Comparison of ENCODE assay signal across 27 cellular contexts in the genomic region with DNA sequence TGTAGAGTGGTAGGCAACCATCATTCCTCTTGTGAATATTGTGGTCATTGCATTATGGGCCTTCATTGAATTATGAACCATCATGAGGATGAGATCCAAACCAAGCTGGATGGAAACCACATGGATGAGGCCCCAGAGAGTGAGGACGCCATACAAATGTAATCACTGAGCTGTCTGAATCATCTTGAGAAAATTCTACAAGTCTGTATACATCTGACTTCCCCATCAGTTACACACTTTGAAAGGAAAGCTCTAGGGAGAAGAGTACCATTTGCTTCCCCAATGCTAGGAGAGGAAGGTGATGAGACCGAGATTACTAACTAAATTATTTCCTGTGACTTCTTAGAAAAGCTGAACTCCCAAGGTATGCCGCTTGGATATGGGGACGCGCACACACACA.
DNase-seq lines count a peak whose midpoint lies in the region; ATAC-seq, FAIRE-seq and TF ChIP-seq lines count a peak whose summit lies in the region.
"Had no signal": no experiment of that assay in that cellular context is flagged by ENCODE, and none has a peak within 500 bp of the region (broad histone marks: within the 10 kb centered on the region; RNA-seq: fewer than 3 reads in every experiment).

No MANE protein-coding gene starts in this region.

- no peak overlapping the region for H2BK120ac ChIP-seq in mesenchymal stem cell (ENCODE audit: low read depth, low read length)

- H4K20me1 ChIP-seq in Karpas-422 (ENCODE audit: insufficient read depth, low read depth, low read length): no peaks in the 10 kb centered on the region
- H4K20me1 ChIP-seq: BLaER1 had no signal

- no peak overlapping the region for H4K8ac ChIP-seq in mesenchymal stem cell (ENCODE audit: low read length)

- H3K9me3 ChIP-seq in esophagus muscularis mucosa (no peaks in the 10 kb centered on the region), mesenchymal stem cell (ENCODE audit: control insufficient read depth, low read length) (no peaks in the 10 kb centered on the region), small intestine (ENCODE audit: control insufficient read depth, low read depth) (no peaks in the 10 kb centered on the region), Karpas-422 (ENCODE audit: low read length) (no peaks in the 10 kb centered on the region)
- H3K9me3 ChIP-seq: BLaER1, MG63, SJSA1 had no signal

- peaks cover 27 to 54% of the 10 kb centered on the region in 2 donors for H3K27me3 Mint-ChIP-seq in effector memory CD8-positive, alpha-beta T cell

- peaks cover 5% of the 10 kb centered on the region for H3K36me3 Mint-ChIP-seq in effector memory CD8-positive, alpha-beta T cell (ENCODE audit: insufficient read depth)
- H3K36me3 Mint-ChIP-seq: CD4-positive, CD25-positive, alpha-beta regulatory T cell; T-cell had no signal

- no peak overlapping the region for H2BK15ac ChIP-seq in mesenchymal stem cell (ENCODE audit: low read depth, poor library complexity, severe bottlenecking)

- H2BK12ac ChIP-seq in mesenchymal stem cell (ENCODE audit: low read length in 2 of 2): no peak overlapping the region

- H3K4me3 ChIP-seq in esophagus muscularis mucosa (no peak overlapping the region), mesenchymal stem cell (ENCODE audit: insufficient read depth in 1 of 2, low read depth in 1 of 2, low read length in 2 of 2) (no peak overlapping the region), small intestine (ENCODE audit: low read depth in 1 of 2, low read length in 2 of 2) (no peak overlapping the region), Karpas-422 (ENCODE audit: low read length) (no peak overlapping the region)
- H3K4me3 ChIP-seq: BLaER1, MG63, SJSA1 had no signal

- H3K23ac ChIP-seq in mesenchymal stem cell (ENCODE audit: low read length in 2 of 2): no peak overlapping the region

- TF ChIP-seq EP300 in esophagus muscularis mucosa (IDR thresholded peaks at IDR 0.05): no peak

- DNase-seq in GM03348 (ENCODE audit: low spot score) (peak; percentile 46), esophagus muscularis mucosa (ENCODE audit: extremely low spot score) (no peak), mesenchymal stem cell (peak; percentile 41), small intestine (no peak), Karpas-422 (no peak)
- no peak for DNase-seq in effector memory CD8-positive, alpha-beta T cell
- DNase-seq: CD4-positive, CD25-positive, alpha-beta regulatory T cell; DMS153; DND-41; KBM-7; MG63; NCI-H1105 treated with DMSO at 0.1 percent for 48 hours; NCI-H146; NCI-H1930; NCI-H2107; NCI-H446; NCI-H524 treated with DMSO at 0.1 percent for 48 hours; NCI-H774; NK-92 treated with Interleukin-12 subunit alpha and Interleukin-12 subunit beta, amount 100 ng/mL, for 24 hours; PC-3; Right ventricle myocardium superior; T-cell had no signal

- no peak overlapping the region for H2AK5ac ChIP-seq in mesenchymal stem cell (ENCODE audit: low read length, severe bottlenecking)

- H3K27ac ChIP-seq in esophagus muscularis mucosa (replicated peaks in 1 of 4) (peak overlapping the region; percentile 5 to 69 (median 32)), mesenchymal stem cell (ENCODE audit: low read length, poor library complexity, severe bottlenecking) (no peak overlapping the region), small intestine (ENCODE audit: low read depth in 1 of 2, low read length in 1 of 2) (no peak overlapping the region), Karpas-422 (ENCODE audit: low read length) (no peak overlapping the region)
- H3K27ac ChIP-seq: BLaER1, SJSA1 had no signal

- no peak overlapping the region for H2BK5ac ChIP-seq in mesenchymal stem cell (ENCODE audit: low read depth, low read length, poor library complexity, severe bottlenecking)

- TF ChIP-seq CTCF in esophagus muscularis mucosa (IDR thresholded peaks at IDR 0.05): no peak

- H3K36me3 ChIP-seq in esophagus muscularis mucosa (no peaks in the 10 kb centered on the region), mesenchymal stem cell (ENCODE audit: control insufficient read depth in 1 of 2, insufficient read depth in 2 of 2, low read depth in 1 of 2, low read length in 2 of 2) (no peaks in the 10 kb centered on the region), small intestine (ENCODE audit: control insufficient read depth in 2 of 2, insufficient read depth in 2 of 2, low read length in 2 of 2) (no peaks in the 10 kb centered on the region), Karpas-422 (ENCODE audit: insufficient read depth, low read length) (no peaks in the 10 kb centered on the region)
- H3K36me3 ChIP-seq: BLaER1, MG63, SJSA1 had no signal

- TF ChIP-seq POLR2A in esophagus muscularis mucosa (IDR thresholded peaks at IDR 0.05; ENCODE audit: low read depth): no peak

- H3K27me3 ChIP-seq in esophagus muscularis mucosa (no peaks in the 10 kb centered on the region), mesenchymal stem cell (ENCODE audit: control insufficient read depth in 1 of 2, insufficient read depth in 1 of 2, low read length in 2 of 2) (no peaks in the 10 kb centered on the region), small intestine (ENCODE audit: control insufficient read depth in 2 of 2, insufficient read depth in 2 of 2, low read length in 2 of 2) (no peaks in the 10 kb centered on the region), Karpas-422 (ENCODE audit: low read length) (no peaks in the 10 kb centered on the region)
- H3K27me3 ChIP-seq: BLaER1, MG63, SJSA1 had no signal

- H3K27ac Mint-ChIP-seq in effector memory CD8-positive, alpha-beta T cell: no peak overlapping the region
- H3K27ac Mint-ChIP-seq: CD4-positive, CD25-positive, alpha-beta regulatory T cell; T-cell had no signal

- H3K9me2 ChIP-seq in Karpas-422 (replicated peaks; ENCODE audit: insufficient read depth, low read length): no peaks in the 10 kb centered on the region

- H2AFZ ChIP-seq in mesenchymal stem cell (ENCODE audit: low read depth, low read length): no peak overlapping the region
- H2AFZ ChIP-seq in Karpas-422 (ENCODE audit: low read length): no peak overlapping the region

- H3K4me2 ChIP-seq in mesenchymal stem cell (ENCODE audit: low read length, poor library complexity, severe bottlenecking) (no peak overlapping the region), Karpas-422 (ENCODE audit: low read depth, low read length, poor library complexity, severe bottlenecking) (no peak overlapping the region)
- H3K4me2 ChIP-seq: BLaER1 had no signal

- peaks cover 4% of the 10 kb centered on the region in 2 donors for H3K9me3 Mint-ChIP-seq in effector memory CD8-positive, alpha-beta T cell

- 67% methylated on average over 5 of the region's 5 CpGs for WGBS in esophagus muscularis mucosa
- WGBS in mesenchymal stem cell: 0% methylated on average over 1 of the region's 5 CpGs
- 82 to 89% (median 83%) methylated on average over 5 of the region's 5 CpGs for WGBS in small intestine, 3 donors

- no peak for ATAC-seq in GM19035 (IDR thresholded peaks at IDR 0.05; ENCODE audit: unreplicated experiment)
- no peak for ATAC-seq in effector memory CD8-positive, alpha-beta T cell (replicated peaks)
- ATAC-seq: PC-3, T-cell had no signal

- H3K14ac ChIP-seq in mesenchymal stem cell (ENCODE audit: low read length in 2 of 2): no peak overlapping the region

- no peak for FAIRE-seq in small intestine (lab: Jason Lieb, UNC)
- FAIRE-seq: H54, HTR-8/SVneo had no signal

- H3K4me3 Mint-ChIP-seq in effector memory CD8-positive, alpha-beta T cell: no peak overlapping the region
- H3K4me3 Mint-ChIP-seq: CD4-positive, CD25-positive, alpha-beta regulatory T cell; T-cell had no signal

- H3K9ac ChIP-seq in mesenchymal stem cell (ENCODE audit: low read length) (no peak overlapping the region), Karpas-422 (ENCODE audit: low read length) (no peak overlapping the region)
- H3K9ac ChIP-seq: BLaER1 had no signal

- no peak overlapping the region for H3K4ac ChIP-seq in mesenchymal stem cell (ENCODE audit: low read depth in 1 of 2, low read length in 2 of 2)

- intact Hi-C loops in esophagus muscularis mucosa (cut with DNase I): no loop called here

- no peaks in the 10 kb centered on the region for H3K79me1 ChIP-seq in mesenchymal stem cell (replicated peaks; ENCODE audit: low read length, poor library complexity, severe bottlenecking)

- no peaks in the 10 kb centered on the region for H3K4me1 Mint-ChIP-seq in effector memory CD8-positive, alpha-beta T cell (ENCODE audit: low read depth in 2 of 2)
- H3K4me1 Mint-ChIP-seq: CD4-positive, CD25-positive, alpha-beta regulatory T cell; T-cell had no signal

- H3K4me1 ChIP-seq in esophagus muscularis mucosa (peaks cover 23 to 58% (median 36%) of the 10 kb centered on the region in 4 donors), mesenchymal stem cell (ENCODE audit: control insufficient read depth, insufficient read depth, low read depth, low read length) (no peaks in the 10 kb centered on the region), small intestine (ENCODE audit: control insufficient read depth in 2 of 2, insufficient read depth in 1 of 2, low read depth in 1 of 2, low read length in 1 of 2) (no peaks in the 10 kb centered on the region), Karpas-422 (ENCODE audit: low read length) (no peaks in the 10 kb centered on the region)
- H3K4me1 ChIP-seq: BLaER1, SJSA1 had no signal

- H4K91ac ChIP-seq in mesenchymal stem cell (ENCODE audit: low read length): no peak overlapping the region

- H3K18ac ChIP-seq in mesenchymal stem cell (ENCODE audit: low read depth in 1 of 2, low read length in 2 of 2): no peak overlapping the region

- H3K79me2 ChIP-seq in Karpas-422 (ENCODE audit: low read length): no peaks in the 10 kb centered on the region

Comparison
In these comparisons a context has a peak if more than half of its experiments do, and no peak if none do; other contexts are left out.
1. DNase-seq: peak in GM03348 (single experiment) and mesenchymal stem cell (single experiment); none in esophagus muscularis mucosa (single experiment), effector memory CD8-positive, alpha-beta T cell (0 of 3), small intestine (single experiment) and Karpas-422 (single experiment).
2. H3K27ac ChIP-seq: peak in esophagus muscularis mucosa (4 of 4); none in mesenchymal stem cell (single experiment), small intestine (0 of 2) and Karpas-422 (single experiment).